In the genomic region with DNA sequence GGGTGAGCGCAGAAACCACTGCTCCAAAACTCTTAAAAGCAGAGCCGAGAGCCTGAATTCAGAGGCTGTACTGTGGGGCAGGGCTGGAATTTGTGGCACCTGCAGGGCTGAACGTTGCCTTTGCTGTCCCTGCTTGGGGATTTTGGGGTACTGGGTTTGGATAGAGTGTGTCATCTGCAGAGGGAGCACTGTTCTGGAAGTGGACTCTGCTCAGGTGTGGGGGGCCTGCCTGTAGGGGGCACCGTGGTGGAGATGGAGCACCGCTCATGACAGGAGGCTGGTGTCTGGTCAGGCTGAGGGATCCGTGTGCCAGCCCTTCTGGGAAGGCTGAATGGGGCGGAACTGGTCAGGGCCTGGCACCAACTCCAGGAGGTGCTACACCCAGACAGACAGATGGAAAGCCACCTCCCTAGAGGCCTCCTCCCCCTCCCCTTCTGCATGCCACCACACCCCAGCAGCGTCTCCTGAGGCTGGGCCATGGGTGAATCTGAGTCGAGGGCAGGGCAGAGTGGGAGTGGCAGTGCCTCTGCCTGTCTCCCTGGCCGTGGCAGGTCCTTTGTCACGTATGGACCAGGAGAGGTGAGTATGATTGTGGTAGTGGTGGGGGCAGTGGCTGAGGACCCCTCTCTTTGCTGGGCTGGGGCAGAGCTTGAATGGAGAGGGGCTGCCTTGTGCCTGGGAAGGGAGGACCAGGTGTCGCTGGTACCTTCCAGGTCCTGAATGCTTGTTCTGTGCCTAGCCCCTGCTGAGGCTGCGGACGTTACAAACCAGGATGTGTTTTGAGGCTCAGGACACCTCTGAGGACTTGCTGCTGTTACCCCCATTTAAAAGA, we compare ENCODE assay signal across 8 cellular contexts. TPM values are rescaled to one million over a fixed set of nuclear protein-coding genes. Genes with fewer than 3 reads are reported as not detected.
A peak's percentile ranks its signal among the peaks of the same experiment; 100 is the strongest.
DNase-seq lines count a peak whose midpoint lies in the region; ATAC-seq and TF ChIP-seq lines count a peak whose summit lies in the region.
"Not testable (repeated sequence)": the region's sequence is repeated elsewhere in the genome, so short reads cannot be mapped to it uniquely, and the experiment has no call there.

No MANE protein-coding gene starts in this region.

- TF ChIP-seq EP300 in upper lobe of left lung (IDR thresholded peaks at IDR 0.05): not testable (repeated sequence)

- H3K27me3 ChIP-seq in mesendoderm (ENCODE audit: insufficient read depth, low read length, poor library complexity); upper lobe of left lung: not testable (repeated sequence)

- not testable (repeated sequence) for H4K5ac ChIP-seq in mesendoderm (ENCODE audit: low read length)

- intact Hi-C loops in cardiac septum (cut with DNase I): not testable (repeated sequence)

- DNase-seq in chondrocyte (ENCODE audit: low spot score) (peak; percentile 37), cardiac septum (ENCODE audit: low spot score) (peak; percentile 76)
- not testable (repeated sequence) for DNase-seq in mesendoderm; osteocyte (ENCODE audit: extremely low spot score, unreplicated experiment); upper lobe of left lung

- not testable (repeated sequence) for H3K18ac ChIP-seq in mesendoderm (ENCODE audit: low read length)

- not testable (repeated sequence) for H2BK5ac ChIP-seq in mesendoderm (ENCODE audit: low read length)

- not testable (repeated sequence) for H3K9ac ChIP-seq in mesendoderm (ENCODE audit: low read length)

- H2BK15ac ChIP-seq in mesendoderm (replicated peaks; ENCODE audit: low read depth): not testable (repeated sequence)

- H3K4ac ChIP-seq in mesendoderm (ENCODE audit: low read depth, low read length): not testable (repeated sequence)

- 0 out of 3 replicates have a peak, but pooled peaks have one; percentile 6 for TF ChIP-seq CTCF in GM12872 (IDR thresholded peaks at IDR 0.05; ENCODE audit: insufficient read depth, low read depth, low read length)
- TF ChIP-seq CTCF in LNCAP (IDR thresholded peaks at IDR 0.05): 0 out of 2 replicates have a peak, but pooled peaks have one; percentile 12
- not testable (repeated sequence) for TF ChIP-seq CTCF in VCaP (conservative IDR thresholded peaks at IDR 0.05); osteocyte (IDR thresholded peaks at IDR 0.05); upper lobe of left lung (IDR thresholded peaks at IDR 0.05)
- peak; percentile 38 for TF ChIP-seq CTCF in chondrocyte (IDR thresholded peaks at IDR 0.05)

- peaks cover 45% of the 10 kb centered on the region for H3K4me1 Mint-ChIP-seq in chondrocyte (ENCODE audit: low read depth)
- H3K4me1 Mint-ChIP-seq in osteocyte (ENCODE audit: unreplicated experiment): peaks cover 70% of the 10 kb centered on the region

- peak overlapping the region; percentile 60 for H3K56ac ChIP-seq in mesendoderm (ENCODE audit: low read length)

- not testable (repeated sequence) for H2BK120ac ChIP-seq in mesendoderm (ENCODE audit: low read depth, low read length)

- H3K79me2 ChIP-seq in mesendoderm (ENCODE audit: control insufficient read depth, insufficient read depth, low read length): not testable (repeated sequence)

- not testable (repeated sequence) for H3K79me1 ChIP-seq in mesendoderm (ENCODE audit: low read length)

- not testable (repeated sequence) for H2AK5ac ChIP-seq in mesendoderm (ENCODE audit: low read length)

- H3K4me3 ChIP-seq in mesendoderm (ENCODE audit: low read length); upper lobe of left lung: not testable (repeated sequence)

- H3K27me3 Mint-ChIP-seq in chondrocyte (ENCODE audit: low read depth); osteocyte (ENCODE audit: unreplicated experiment): not testable (repeated sequence)

- ATAC-seq in upper lobe of left lung (ENCODE audit: low FRiP score in 2 of 2): peak in 1 of 2 donors; percentile 4

- H4K8ac ChIP-seq in mesendoderm (ENCODE audit: low read depth, low read length): not testable (repeated sequence)

- H3K36me3 Mint-ChIP-seq in chondrocyte (ENCODE audit: low read depth); osteocyte (ENCODE audit: unreplicated experiment): not testable (repeated sequence)

- H3K9me3 ChIP-seq in upper lobe of left lung: not testable (repeated sequence)

- H3K27ac ChIP-seq in VCaP (peak overlapping the region; percentile 71; the same call in 1 of the 2 replicates), upper lobe of left lung (peak overlapping the region; percentile 19 to 70 (median 40))
- H3K27ac ChIP-seq in mesendoderm (ENCODE audit: low read depth, low read length): not testable (repeated sequence)

- peak overlapping the region; percentile 45 for H3K23ac ChIP-seq in mesendoderm (ENCODE audit: low read length)

- H3K4me2 ChIP-seq in mesendoderm (ENCODE audit: low read length): not testable (repeated sequence)

- H3K4me3 Mint-ChIP-seq in chondrocyte (ENCODE audit: unreplicated experiment); osteocyte (ENCODE audit: unreplicated experiment): not testable (repeated sequence)

- not testable (repeated sequence) for H3K9me3 Mint-ChIP-seq in chondrocyte (ENCODE audit: low read depth); osteocyte (ENCODE audit: unreplicated experiment)

- not testable (repeated sequence) for TF ChIP-seq POLR2A in upper lobe of left lung (IDR thresholded peaks at IDR 0.05)

- no CpG with 5 or more reads among the region's 14 CpGs for WGBS in mesendoderm (ENCODE audit: extremely low coverage, insufficient coverage, low lambda C conversion rate)
- 74 to 83% methylated on average over 7 to 12 of the region's 14 CpGs for WGBS in upper lobe of left lung, 2 donors

- not testable (repeated sequence) for H3K36me3 ChIP-seq in mesendoderm (ENCODE audit: control insufficient read depth, insufficient read depth, low read length); upper lobe of left lung

- not testable (repeated sequence) for H3K4me1 ChIP-seq in mesendoderm (ENCODE audit: control insufficient read depth, low read depth, low read length)
- H3K4me1 ChIP-seq in upper lobe of left lung: peaks cover 12 to 37% (median 25%) of the 10 kb centered on the region in 4 donors

- not testable (repeated sequence) for H3K27ac Mint-ChIP-seq in chondrocyte (ENCODE audit: unreplicated experiment)
- peak overlapping the region; percentile 63 for H3K27ac Mint-ChIP-seq in osteocyte (ENCODE audit: unreplicated experiment)

RNA-seq across cellular contexts. Expression of a gene that starts 11.6 kb away (rescaled TPM):
- total RNA-seq in chondrocyte (30.7 to 75.9 TPM (median 30.9 TPM) in 3 replicates), cardiac septum (55.1 TPM), osteocyte (73.1 and 74.8 TPM in 2 replicates), upper lobe of left lung (10 to 100 TPM; 20.6 to 47.9 (median 34.0) TPM)
- polyA plus RNA-seq in mesendoderm (2013, experiment 1 of 2): 8.4 TPM
- polyA plus RNA-seq in mesendoderm (2013, experiment 2 of 2): 8.7 TPM
